ENCODE assay signal across 28 cellular contexts in the genomic region with DNA sequence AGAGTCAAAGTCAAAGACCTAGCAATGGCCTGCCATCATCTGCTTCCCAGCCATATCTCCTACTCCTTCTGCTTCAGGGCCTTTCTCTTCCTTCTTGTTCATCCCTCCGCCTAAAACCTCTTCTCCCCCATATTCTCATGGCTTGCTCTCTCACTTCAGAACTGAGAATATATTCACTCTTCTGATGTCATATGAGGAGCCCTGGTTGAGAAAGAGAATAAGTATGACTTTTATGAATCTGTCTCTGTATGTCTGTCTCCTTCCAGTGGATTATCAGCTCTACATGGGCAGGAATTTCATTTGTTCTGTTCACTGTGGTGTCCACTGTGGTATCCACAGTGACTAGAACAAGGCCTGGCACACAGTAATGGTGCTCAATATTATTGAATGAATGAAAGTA. TPM values are rescaled to one million over a fixed set of nuclear protein-coding genes. Genes with fewer than 3 reads are reported as not detected.
DNase-seq lines count a peak whose midpoint lies in the region; ATAC-seq and TF ChIP-seq lines count a peak whose summit lies in the region.
"Had no signal": no experiment of that assay in that cellular context is flagged by ENCODE, and none has a peak within 500 bp of the region (broad histone marks: within the 10 kb centered on the region; RNA-seq: fewer than 3 reads in every experiment).

No MANE protein-coding gene starts in this region.

- H2AK5ac ChIP-seq in IMR-90 (ENCODE audit: low read depth, low read length) (no peak overlapping the region), trophoblast cell (ENCODE audit: low read length) (no peak overlapping the region)

- TF ChIP-seq CTCF in IMR-90 (conservative IDR thresholded peaks at IDR 0.05; ENCODE audit: low read depth, low read length) (no peak), OCI-LY7 (conservative IDR thresholded peaks at IDR 0.05; ENCODE audit: low read length) (no peak), chondrocyte (IDR thresholded peaks at IDR 0.05) (no peak)

- H2BK12ac ChIP-seq in trophoblast cell (ENCODE audit: low read length): no peak overlapping the region

- H3K4me3 Mint-ChIP-seq in activated CD4-positive, alpha-beta T cell treated with anti-CD3 and anti-CD28 coated beads for 36 hours: no peak overlapping the region
- no peak overlapping the region for H3K4me3 Mint-ChIP-seq in chondrocyte (ENCODE audit: unreplicated experiment)
- no peak overlapping the region for H3K4me3 Mint-ChIP-seq in CD4-positive, alpha-beta memory T cell
- H3K4me3 Mint-ChIP-seq: HFFc6 had no signal

- H3K23ac ChIP-seq in IMR-90 (ENCODE audit: low read depth, low read length) (no peak overlapping the region), trophoblast cell (ENCODE audit: low read length) (no peak overlapping the region)

- H3K27me3 ChIP-seq in IMR-90 (ENCODE audit: control insufficient read depth, insufficient read depth, low read length) (no peaks in the 10 kb centered on the region), trophoblast cell (ENCODE audit: insufficient read depth, low read length) (no peaks in the 10 kb centered on the region)
- no peaks in the 10 kb centered on the region for H3K27me3 ChIP-seq in CD4-positive, alpha-beta memory T cell (ENCODE audit: insufficient read depth, low read length)

- no peak overlapping the region for H3K27ac Mint-ChIP-seq in activated CD4-positive, alpha-beta T cell treated with anti-CD3 and anti-CD28 coated beads for 36 hours
- H3K27ac Mint-ChIP-seq in chondrocyte (ENCODE audit: unreplicated experiment): no peak overlapping the region
- no peak overlapping the region for H3K27ac Mint-ChIP-seq in CD4-positive, alpha-beta memory T cell
- H3K27ac Mint-ChIP-seq: HFFc6 had no signal

- no peak overlapping the region for H2BK15ac ChIP-seq in IMR-90 (ENCODE audit: low read depth, low read length)

- H2BK5ac ChIP-seq in IMR-90 (ENCODE audit: low read depth, low read length, poor library complexity, severe bottlenecking) (no peak overlapping the region), trophoblast cell (ENCODE audit: low read depth, low read length, poor library complexity) (no peak overlapping the region)

- ATAC-seq in activated CD4-positive, alpha-beta T cell treated with anti-CD3 and anti-CD28 coated beads for 36 hours: peak; percentile 49
- no peak for ATAC-seq in IMR-90 (ENCODE audit: low read depth)
- ATAC-seq: HepG2, SK-N-SH treated with all-trans-retinoic acid at 6 μM for 48 hours had no signal

- intact Hi-C loops in activated CD4-positive, alpha-beta T cell treated with anti-CD3 and anti-CD28 coated beads for 36 hours (cut with DNase I, micrococcal nuclease): loop anchor here (1.0 to 5.0 kb wide), 5 partner anchors 11 to 158 kb away; partner anchors contain the start of genes SEC11A (in 2 of the 2) and ZSCAN2 (in 2 of the 2)
- intact Hi-C loops in IMR-90 (cut with micrococcal nuclease) (no loop called here), OCI-LY7 (cut with micrococcal nuclease; ENCODE audit: unreplicated experiment) (no loop called here)
- intact Hi-C loops in CD4-positive, alpha-beta memory T cell (cut with micrococcal nuclease): no loop called here

- H3K56ac ChIP-seq in IMR-90 (ENCODE audit: extremely low read depth, insufficient read depth, low read length): no peak overlapping the region

- H3K18ac ChIP-seq in IMR-90 (ENCODE audit: low read depth, low read length) (no peak overlapping the region), trophoblast cell (ENCODE audit: low read length) (no peak overlapping the region)

- H4K5ac ChIP-seq in IMR-90 (ENCODE audit: low read depth, low read length): no peak overlapping the region

- H4K91ac ChIP-seq in IMR-90 (ENCODE audit: insufficient read depth, low read depth, low read length) (no peak overlapping the region), trophoblast cell (ENCODE audit: low read depth, low read length) (no peak overlapping the region)

- H3K9me3 Mint-ChIP-seq in activated CD4-positive, alpha-beta T cell treated with anti-CD3 and anti-CD28 coated beads for 36 hours (ENCODE audit: low read depth): no peaks in the 10 kb centered on the region
- H3K9me3 Mint-ChIP-seq in chondrocyte (ENCODE audit: low read depth): no peaks in the 10 kb centered on the region
- no peaks in the 10 kb centered on the region for H3K9me3 Mint-ChIP-seq in CD4-positive, alpha-beta memory T cell
- H3K9me3 Mint-ChIP-seq: CD8-positive, alpha-beta memory T cell; HFFc6 had no signal

- no peak overlapping the region for H2AFZ ChIP-seq in IMR-90 (replicated peaks; ENCODE audit: low read length, poor library complexity)
- H2AFZ ChIP-seq in OCI-LY7 (ENCODE audit: low read length): no peak overlapping the region
- H2AFZ ChIP-seq in trophoblast cell (ENCODE audit: insufficient read depth, low read length, poor library complexity): no peak overlapping the region

- H4K20me1 ChIP-seq in IMR-90 (ENCODE audit: insufficient read depth, low read length) (peaks cover 96% of the 10 kb centered on the region), OCI-LY7 (ENCODE audit: insufficient read depth, low read length) (peaks cover 45% of the 10 kb centered on the region)

- DNase-seq in activated CD4-positive, alpha-beta T cell treated with anti-CD3 and anti-CD28 coated beads for 36 hours: no peak
- DNase-seq in activated CD4-positive, alpha-beta T cell treated with anti-CD3 and anti-CD28 coated beads for 4 hours: no peak
- DNase-seq in IMR-90 (no peak), OCI-LY7 (ENCODE audit: low spot score) (no peak), trophoblast cell (no peak), chondrocyte (ENCODE audit: low spot score) (no peak), HCEC 1CT (no peak)
- DNase-seq in CD4-positive, alpha-beta memory T cell: no peak
- DNase-seq: 8988T; ACHN; CD8-positive, alpha-beta memory T cell; DMS 273 treated with DMSO at 0.1 percent for 48 hours; DMS79; EL; GDM1; HFFc6; KBM-7; NCI-H1048; NCI-H1417; NCI-H187; NCI-H2081 treated with DMSO at 0.1 percent for 48 hours; NCI-H2171; NCI-H226; NCI-H510A; NCI-H69; SIG-M5 had no signal

- CTCF ChIA-PET in activated CD4-positive, alpha-beta T cell treated with anti-CD3 and anti-CD28 coated beads for 36 hours (lab: Charles Lee): interaction anchor here (0.6 to 1.6 kb wide), 2 partner anchors 13 to 102 kb away, joined by 3 to 6 read pairs; no protein-coding TSS in a partner anchor
- CTCF ChIA-PET in IMR-90 (lab: Yijun Ruan, JAX): no interaction called here
- CTCF ChIA-PET in OCI-LY7 (lab: Charles Lee; ENCODE audit: unreplicated experiment): no interaction called here
- CTCF ChIA-PET in CD4-positive, alpha-beta memory T cell (lab: Charles Lee; ENCODE audit: partially characterized antibody): interaction anchor here (1.0 kb wide), 1 partner anchor 102 kb away, joined by 3 read pairs; the partner anchor contains the start of gene NMB

- H4K12ac ChIP-seq in trophoblast cell (ENCODE audit: low read depth, low read length): no peak overlapping the region

- H2BK120ac ChIP-seq in IMR-90 (ENCODE audit: low read depth, low read length) (no peak overlapping the region), trophoblast cell (ENCODE audit: insufficient read depth, low read length, poor library complexity) (no peak overlapping the region)

- TF ChIP-seq RAD21 in IMR-90 (IDR thresholded peaks at IDR 0.05; ENCODE audit: low read length): no peak

- in situ Hi-C loops in IMR-90 (cut with MboI; ENCODE audit: low sequenced_read_pairs): no loop called here

- H3K14ac ChIP-seq in IMR-90 (replicated peaks; ENCODE audit: low read depth, low read length) (peak overlapping the region; percentile 78), trophoblast cell (ENCODE audit: low read length) (no peak overlapping the region)

- no peaks in the 10 kb centered on the region for H3K9me2 ChIP-seq in OCI-LY7 (ENCODE audit: insufficient read depth, low read length)

- H3K4me3 ChIP-seq in IMR-90 (ENCODE audit: insufficient read depth, low read depth, low read length): no peak overlapping the region
- H3K4me3 ChIP-seq in OCI-LY7 (ENCODE audit: low read depth, low read length, poor library complexity, severe bottlenecking): no peak overlapping the region
- H3K4me3 ChIP-seq in trophoblast cell (ENCODE audit: low read depth, low read length): no peak overlapping the region
- H3K4me3 ChIP-seq in CD4-positive, alpha-beta memory T cell (ENCODE audit: low read length in 2 of 2): no peak overlapping the region

- POLR2A ChIA-PET in activated CD4-positive, alpha-beta T cell treated with anti-CD3 and anti-CD28 coated beads for 36 hours (lab: Charles Lee): no interaction called here
- POLR2A ChIA-PET in IMR-90 (lab: Charles Lee; ENCODE audit: unreplicated experiment): no interaction called here
- POLR2A ChIA-PET in OCI-LY7 (lab: Charles Lee): no interaction called here
- POLR2A ChIA-PET in CD4-positive, alpha-beta memory T cell (lab: Charles Lee; ENCODE audit: partially characterized antibody): no interaction called here

- no peak for TF ChIP-seq POLR2A in IMR-90 (IDR thresholded peaks at IDR 0.05; ENCODE audit: low read depth, low read length)

- H3K9me1 ChIP-seq in IMR-90 (ENCODE audit: insufficient read depth, low read length): peaks cover 26% of the 10 kb centered on the region

- no peak overlapping the region for H4K8ac ChIP-seq in IMR-90 (ENCODE audit: low read depth in 2 of 2, low read length in 2 of 2)
- no peak overlapping the region for H4K8ac ChIP-seq in trophoblast cell (ENCODE audit: low read depth, low read length)

- H3K27me3 Mint-ChIP-seq in activated CD4-positive, alpha-beta T cell treated with anti-CD3 and anti-CD28 coated beads for 36 hours: no peaks in the 10 kb centered on the region
- no peaks in the 10 kb centered on the region for H3K27me3 Mint-ChIP-seq in chondrocyte (ENCODE audit: low read depth)
- H3K27me3 Mint-ChIP-seq in CD4-positive, alpha-beta memory T cell: no peaks in the 10 kb centered on the region

- H2BK20ac ChIP-seq in IMR-90 (ENCODE audit: low read depth, low read length): no peak overlapping the region

- H3K9me3 ChIP-seq in IMR-90 (ENCODE audit: control insufficient read depth, insufficient read depth, low read length) (no peaks in the 10 kb centered on the region), OCI-LY7 (ENCODE audit: low read length) (no peaks in the 10 kb centered on the region), trophoblast cell (ENCODE audit: insufficient read depth, low read depth, low read length) (no peaks in the 10 kb centered on the region)
- no peaks in the 10 kb centered on the region for H3K9me3 ChIP-seq in CD4-positive, alpha-beta memory T cell (ENCODE audit: control insufficient read depth in 1 of 2, low read length in 2 of 2)

- peaks cover 23% of the 10 kb centered on the region for H3K4me1 Mint-ChIP-seq in activated CD4-positive, alpha-beta T cell treated with anti-CD3 and anti-CD28 coated beads for 36 hours
- peaks cover 19% of the 10 kb centered on the region for H3K4me1 Mint-ChIP-seq in chondrocyte (ENCODE audit: low read depth)
- peaks cover 18 to 29% (median 24%) of the 10 kb centered on the region in 4 donors for H3K4me1 Mint-ChIP-seq in CD4-positive, alpha-beta memory T cell

- dilution Hi-C loops in IMR-90 (cut with HindIII; ENCODE audit: low sequenced_read_pairs, unreplicated experiment): no loop called here

- peaks cover 99% of the 10 kb centered on the region for H3K79me2 ChIP-seq in OCI-LY7 (ENCODE audit: insufficient read depth, low read depth, low read length)
- peaks cover 31% of the 10 kb centered on the region for H3K79me2 ChIP-seq in trophoblast cell (ENCODE audit: control insufficient read depth, insufficient read depth, low read length, poor library complexity)

- H3K4me2 ChIP-seq in IMR-90 (ENCODE audit: low read depth, low read length) (no peak overlapping the region), OCI-LY7 (ENCODE audit: low read length) (peak overlapping the region; percentile 32; the same call in 1 of the 2 replicates), trophoblast cell (ENCODE audit: low read length) (no peak overlapping the region)

- H3K27ac ChIP-seq in IMR-90 (ENCODE audit: insufficient read depth, low read length): no peak overlapping the region
- H3K27ac ChIP-seq in OCI-LY7 (ENCODE audit: low read depth, low read length, poor library complexity, severe bottlenecking): no peak overlapping the region
- H3K27ac ChIP-seq in trophoblast cell (ENCODE audit: low read depth, low read length): no peak overlapping the region
- H3K27ac ChIP-seq in CD4-positive, alpha-beta memory T cell (ENCODE audit: low read depth, low read length): no peak overlapping the region

- H3K36me3 ChIP-seq in IMR-90 (ENCODE audit: control insufficient read depth, insufficient read depth, low read length): 0 out of 2 replicates have a peak, but pooled peaks cover 2% of the 10 kb centered on the region
- peaks cover 43% of the 10 kb centered on the region for H3K36me3 ChIP-seq in OCI-LY7 (ENCODE audit: insufficient read depth, low read length)
- H3K36me3 ChIP-seq in trophoblast cell (ENCODE audit: control insufficient read depth in 1 of 2, insufficient read depth in 2 of 2, low read length in 2 of 2): no peaks in the 10 kb centered on the region
- H3K36me3 ChIP-seq in CD4-positive, alpha-beta memory T cell (ENCODE audit: insufficient read depth, low read length): peaks cover 6% of the 10 kb centered on the region

- 100% methylated on average over 1 of the region's 1 CpG; no CpG with 5 or more reads in 1 of the 2 experiments for WGBS in IMR-90 (ENCODE audit: extremely low coverage in 2 of 2, insufficient read length in 1 of 2), 2 experiments
- no CpG with 5 or more reads among the region's 1 CpG for WGBS in trophoblast cell (ENCODE audit: extremely low coverage, insufficient coverage, insufficient read length)

- H3K79me1 ChIP-seq in IMR-90 (ENCODE audit: low read depth in 1 of 2, low read length in 2 of 2) (peaks cover 28 to 80% of the 10 kb centered on the region in 2 experiments), trophoblast cell (ENCODE audit: low read length) (no peaks in the 10 kb centered on the region)

- H3K4me1 ChIP-seq in IMR-90 (ENCODE audit: control insufficient read depth, insufficient read depth, low read length): peaks cover 11% of the 10 kb centered on the region
- H3K4me1 ChIP-seq in OCI-LY7 (ENCODE audit: insufficient read depth, low read length, poor library complexity, severe bottlenecking): peaks cover 34% of the 10 kb centered on the region
- peaks cover 2 to 7% of the 10 kb centered on the region in 2 experiments for H3K4me1 ChIP-seq in trophoblast cell (ENCODE audit: control insufficient read depth in 1 of 2, insufficient read depth in 2 of 2, low read length in 2 of 2)
- peaks cover 78% of the 10 kb centered on the region for H3K4me1 ChIP-seq in CD4-positive, alpha-beta memory T cell (ENCODE audit: insufficient read depth, low read length)

- H2AK9ac ChIP-seq in IMR-90 (replicated peaks; ENCODE audit: low read depth, low read length, poor library complexity): no peak overlapping the region

- H3K4ac ChIP-seq in IMR-90 (ENCODE audit: low read depth, low read length): no peak overlapping the region
- H3K4ac ChIP-seq in trophoblast cell (ENCODE audit: low read depth, low read length): peak overlapping the region; percentile 50

- H3K36me3 Mint-ChIP-seq in activated CD4-positive, alpha-beta T cell treated with anti-CD3 and anti-CD28 coated beads for 36 hours (ENCODE audit: low read depth): peaks cover 16% of the 10 kb centered on the region
- H3K36me3 Mint-ChIP-seq in chondrocyte (ENCODE audit: low read depth): no peaks in the 10 kb centered on the region
- peaks cover 4 to 19% of the 10 kb centered on the region in 2 donors for H3K36me3 Mint-ChIP-seq in CD4-positive, alpha-beta memory T cell

- H3K9ac ChIP-seq in IMR-90 (ENCODE audit: low read depth, low read length) (no peak overlapping the region), trophoblast cell (ENCODE audit: low read length) (no peak overlapping the region)

- BruUV-seq in IMR-90 (replicated peaks; lab: Mats Ljungman, UMichigan): no TSS peak
- no TSS peak for BruUV-seq in OCI-LY7 (replicated peaks; lab: Mats Ljungman, UMichigan)

RNA-seq across cellular contexts. Expression of gene ZNF592, which starts 11.8 kb away (rescaled TPM):
- 10 to 100 TPM; 25.5 to 30.8 TPM for total RNA-seq in activated CD4-positive, alpha-beta T cell treated with anti-CD3 and anti-CD28 coated beads for 36 hours
- total RNA-seq in IMR-90 (2012; rRNA removed) (4.2 and 4.3 TPM in 2 replicates), OCI-LY7 (2022) (41.3 and 42.5 TPM in 2 replicates), chondrocyte (30.6 to 31.5 TPM (median 30.6 TPM) in 3 replicates)
- 10.2 and 11.5 TPM in 2 replicates for polyA plus RNA-seq in IMR-90 (2012; rRNA removed)
- 5.6 and 7.5 TPM in 2 replicates for polyA plus RNA-seq in IMR-90 (2012; cell fraction: cytosol; rRNA removed)
- polyA plus RNA-seq in IMR-90 (2012; cell fraction: nucleus; rRNA removed; ENCODE audit: low replicate concordance): 19.3 and 29.4 TPM in 2 replicates
- total RNA-seq in OCI-LY7 (2014; rRNA removed; shearing (Covaris generic)): 17.1 and 23.0 TPM in 2 replicates
- 25.3 and 25.7 TPM in 2 replicates for polyA plus RNA-seq in trophoblast cell (2013)
- 10 to 100 TPM; 40.8 to 42.6 TPM for total RNA-seq in CD4-positive, alpha-beta memory T cell
- 10 to 100 TPM in 1 of 2 donors, 1 to 10 TPM in 1; 1.7 to 13.5 TPM for polyA plus RNA-seq in CD4-positive, alpha-beta memory T cell

RNA-seq across cellular contexts. Expression of gene SEC11A, which starts 44.3 kb away (rescaled TPM):
- 100 to 1,000 TPM in 1 of 2 experiments, 10 to 100 TPM in 1; 66.6 to 111 TPM for total RNA-seq in activated CD4-positive, alpha-beta T cell treated with anti-CD3 and anti-CD28 coated beads for 36 hours
- total RNA-seq in IMR-90 (2012; rRNA removed): 62.4 and 233 TPM in 2 replicates
- polyA plus RNA-seq in IMR-90 (2012; rRNA removed): 91.8 and 108 TPM in 2 replicates
- polyA plus RNA-seq in IMR-90 (2012; cell fraction: cytosol; rRNA removed): 25.8 and 29.3 TPM in 2 replicates
- 9.2 and 24.9 TPM in 2 replicates for polyA plus RNA-seq in IMR-90 (2012; cell fraction: nucleus; rRNA removed; ENCODE audit: low replicate concordance)
- total RNA-seq in OCI-LY7 (2014; rRNA removed; shearing (Covaris generic)): 41.4 and 47.0 TPM in 2 replicates
- total RNA-seq in OCI-LY7 (2022): 87.6 and 93.6 TPM in 2 replicates
- 316 and 319 TPM in 2 replicates for polyA plus RNA-seq in trophoblast cell (2013)
- 175 to 198 TPM (median 195 TPM) in 3 replicates for total RNA-seq in chondrocyte
- total RNA-seq in CD4-positive, alpha-beta memory T cell: 10 to 100 TPM; 85.0 to 86.8 TPM
- 100 to 1,000 TPM; 129 to 168 TPM for polyA plus RNA-seq in CD4-positive, alpha-beta memory T cell

RNA-seq across cellular contexts. Expression of gene ALPK3, which starts 56.9 kb away (rescaled TPM):
- total RNA-seq in activated CD4-positive, alpha-beta T cell treated with anti-CD3 and anti-CD28 coated beads for 36 hours: under 1 TPM; 0.05 TPM
- total RNA-seq in IMR-90 (2012; rRNA removed) (under 0.01 TPM in 2 replicates), OCI-LY7 (2022) (0.15 and 0.23 TPM in 2 replicates), chondrocyte (0.56 to 6.4 TPM (median 4.2 TPM) in 3 replicates)
- 0.06 and 0.26 TPM in 2 replicates for polyA plus RNA-seq in IMR-90 (2012; rRNA removed)
- polyA plus RNA-seq in IMR-90 (2012; cell fraction: cytosol; rRNA removed): 0.03 and 0.05 TPM in 2 replicates
- 0.47 and 0.57 TPM in 2 replicates for polyA plus RNA-seq in IMR-90 (2012; cell fraction: nucleus; rRNA removed; ENCODE audit: low replicate concordance)
- 0.16 and 1.8 TPM in 2 replicates for total RNA-seq in OCI-LY7 (2014; rRNA removed; shearing (Covaris generic))
- polyA plus RNA-seq in trophoblast cell (2013): 11.4 TPM in 2 replicates
- under 1 TPM; 0.26 to 0.58 TPM for total RNA-seq in CD4-positive, alpha-beta memory T cell
- polyA plus RNA-seq in CD4-positive, alpha-beta memory T cell: under 1 TPM in 1 of 2 donors, not detected in 1; 0.01 TPM

Comparison
In these comparisons a context has a peak if more than half of its experiments do, and no peak if none do; other contexts are left out.
1. CTCF ChIA-PET loops: an anchor here in activated CD4-positive, alpha-beta T cell treated with anti-CD3 and anti-CD28 coated beads for 36 hours (0.6 to 1.6 kb wide) and CD4-positive, alpha-beta memory T cell (1.0 kb wide); none called in IMR-90 and OCI-LY7.
2. intact Hi-C loops: an anchor here in activated CD4-positive, alpha-beta T cell treated with anti-CD3 and anti-CD28 coated beads for 36 hours (1.0 to 5.0 kb wide); none called in IMR-90, OCI-LY7 and CD4-positive, alpha-beta memory T cell.